15 cellular contexts compared by ENCODE assay signal in the genomic region with DNA sequence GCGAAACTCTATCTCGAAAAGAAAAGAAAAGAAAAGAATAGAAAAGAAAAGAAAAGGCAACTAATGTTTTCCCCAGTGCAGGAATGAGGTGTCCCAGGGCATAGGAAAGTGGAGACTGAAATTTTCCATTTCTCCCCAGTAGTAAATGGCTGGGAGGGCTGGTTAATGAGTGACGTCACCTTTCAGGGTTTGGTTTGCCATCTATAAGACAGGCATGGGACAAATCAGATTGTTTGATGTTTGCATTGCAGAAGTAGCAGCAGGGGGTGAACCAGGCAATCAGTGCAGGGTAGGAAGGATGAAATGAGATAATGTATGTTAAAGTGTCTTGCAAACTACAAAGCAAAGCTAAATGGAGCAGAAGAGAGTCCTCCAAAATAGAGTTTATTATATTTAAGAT.
"Had no signal": no experiment of that assay in that cellular context is flagged by ENCODE, and none has a peak within 500 bp of the region (broad histone marks: within the 10 kb centered on the region; RNA-seq: fewer than 3 reads in every experiment).

No MANE protein-coding gene starts in this region.

- H3K27me3 Mint-ChIP-seq: dendritic cell treated with granulocyte-macrophage colony-stimulating factor and Interleukin-4, amounts not matched to agents 40 ng/mL and 50 ng/mL, for 4 days had no signal

- H3K36me3 Mint-ChIP-seq: naive thymus-derived CD8-positive, alpha-beta T cell; neural progenitor cell had no signal

- H3K27ac Mint-ChIP-seq: dendritic cell treated with granulocyte-macrophage colony-stimulating factor and Interleukin-4, amounts not matched to agents 40 ng/mL and 50 ng/mL, for 4 days; naive thymus-derived CD8-positive, alpha-beta T cell; neural progenitor cell had no signal

- H3K4me1 ChIP-seq: foreskin keratinocyte had no signal

- H3K4me1 Mint-ChIP-seq: naive thymus-derived CD8-positive, alpha-beta T cell had no signal

- H3K9me3 Mint-ChIP-seq: dendritic cell treated with granulocyte-macrophage colony-stimulating factor and Interleukin-4, amounts not matched to agents 40 ng/mL and 50 ng/mL, for 4 days; neural progenitor cell had no signal

- H3K27ac ChIP-seq: foreskin keratinocyte, neural progenitor cell, ovary had no signal

- H3K27me3 ChIP-seq: foreskin keratinocyte, neural progenitor cell, ovary had no signal

- H3K9me3 ChIP-seq: mucosa of descending colon, ovary had no signal

- H3K4me3 ChIP-seq: mucosa of descending colon, neural progenitor cell, ovary, smooth muscle cell had no signal

- DNase-seq: erythroblast; foreskin keratinocyte; kidney glomerular epithelial cell; mammary epithelial cell; mucosa of descending colon; naive thymus-derived CD8-positive, alpha-beta T cell; nucleus accumbens; ovary; right cardiac atrium; stimulated activated CD4-positive, alpha-beta T cell treated with anti-CD3 and anti-CD28 coated beads, Interleukin-2, amount 100 ng/mL, for 48 hours; stimulated activated naive CD4-positive, alpha-beta T cell treated with Interleukin-2 at 50 U/mL for 16 hours; trophoblast cell had no signal

- H3K4me3 Mint-ChIP-seq: dendritic cell treated with granulocyte-macrophage colony-stimulating factor and Interleukin-4, amounts not matched to agents 40 ng/mL and 50 ng/mL, for 4 days; naive thymus-derived CD8-positive, alpha-beta T cell; neural progenitor cell had no signal

- H3K36me3 ChIP-seq: neural progenitor cell, ovary had no signal
